In genomic region chr20:47356220-47356525, GRCh38 we compare ENCODE assay signal across 8 cellular contexts. TPM values are rescaled to one million over a fixed set of nuclear protein-coding genes. Genes with fewer than 3 reads are reported as not detected.
DNase-seq lines count a peak whose midpoint lies in the region; ATAC-seq and TF ChIP-seq lines count a peak whose summit lies in the region.

No MANE protein-coding gene starts in this region.

- H3K4me1 ChIP-seq in left ventricle myocardium inferior (peaks cover 100% of the 10 kb centered on the region), body of pancreas (peaks cover 99% of the 10 kb centered on the region), mononuclear cell (ENCODE audit: insufficient read depth, low read length) (peaks cover 100% of the 10 kb centered on the region), vagina (peaks cover 100% of the 10 kb centered on the region)

- intact Hi-C loops in left ventricle myocardium inferior (cut with micrococcal nuclease) (loop anchor here (5.0 kb wide), 1 partner anchor 39 kb away; no protein-coding TSS in a partner anchor), left ventricle myocardium superior (cut with micrococcal nuclease) (loop anchor here (5.0 kb wide), 1 partner anchor 39 kb away; no protein-coding TSS in a partner anchor), body of pancreas (cut with DNase I) (no loop called here), vagina (cut with DNase I) (loop anchor here (1.0 kb wide), 1 partner anchor 8 kb away; no protein-coding TSS in a partner anchor)

- H3K27ac ChIP-seq in left ventricle myocardium inferior (replicated peaks) (peak overlapping the region; percentile 100), body of pancreas (peak overlapping the region; percentile 96 to 100 (median 98)), vagina (peak overlapping the region; percentile 99)

- H3K27me3 ChIP-seq in left ventricle myocardium inferior (ENCODE audit: low read depth) (no peaks in the 10 kb centered on the region), body of pancreas (no peaks in the 10 kb centered on the region), mononuclear cell (ENCODE audit: insufficient read depth, low read length) (no peaks in the 10 kb centered on the region), vagina (no peaks in the 10 kb centered on the region)

- DNase-seq in left ventricle myocardium inferior (no peak), left ventricle myocardium superior (no peak), body of pancreas (no peak), vagina (ENCODE audit: extremely low spot score in 2 of 2) (no peak), GOT3 (lab: John Stamatoyannopoulos, UW) (no peak)
- no peak for DNase-seq in activated CD8-positive, alpha-beta memory T cell treated with anti-CD3 and anti-CD28 coated beads, Interleukin-2, amount 50 U/mL, for 4 hours

- TF ChIP-seq POLR2A in body of pancreas (IDR thresholded peaks at IDR 0.05): no peak
- TF ChIP-seq POLR2A in vagina (IDR thresholded peaks at IDR 0.05): no peak

- H3K4me3 ChIP-seq in left ventricle myocardium inferior (peak overlapping the region; percentile 55), body of pancreas (no peak overlapping the region), mononuclear cell (ENCODE audit: low read length) (peak overlapping the region; percentile 37), vagina (peak overlapping the region in 1 of 2 donors; percentile 23)

- TF ChIP-seq CTCF in left ventricle myocardium inferior (IDR thresholded peaks at IDR 0.05; ENCODE audit: borderline replicate concordance) (no peak), body of pancreas (IDR thresholded peaks at IDR 0.05) (no peak), vagina (IDR thresholded peaks at IDR 0.05) (no peak)

- H3K36me3 ChIP-seq in left ventricle myocardium inferior (no peaks in the 10 kb centered on the region), body of pancreas (replicated peaks in 1 of 2; ENCODE audit: insufficient read depth in 1 of 2, low read depth in 2 of 2) (no peaks in the 10 kb centered on the region), vagina (no peaks in the 10 kb centered on the region)

- H3K9me3 ChIP-seq in left ventricle myocardium inferior (replicated peaks) (no peaks in the 10 kb centered on the region), body of pancreas (no peaks in the 10 kb centered on the region), mononuclear cell (ENCODE audit: low read depth, low read length) (no peaks in the 10 kb centered on the region), vagina (no peaks in the 10 kb centered on the region)

- ATAC-seq in left ventricle myocardium superior (no peak), body of pancreas (no peak), GM21360 (IDR thresholded peaks at IDR 0.05; ENCODE audit: unreplicated experiment) (no peak)

RNA-seq across cellular contexts. Expression of gene ZMYND8, which starts 0.3 kb away (rescaled TPM):
- total RNA-seq in left ventricle myocardium inferior (37.9 TPM), left ventricle myocardium superior (40.1 TPM), body of pancreas (10 to 100 TPM; 18.9 to 19.1 TPM), mononuclear cell (18.7 TPM), vagina (91.1 TPM)

Comparison
In these comparisons a context has a peak if more than half of its experiments do, and no peak if none do; other contexts are left out.
1. H3K4me3 ChIP-seq: peak in left ventricle myocardium inferior (single experiment) and mononuclear cell (single experiment); none in body of pancreas (0 of 2).
2. Peak in every context shown above with its lines, with median percentiles within 50 percentile points of each other: H3K27ac ChIP-seq.